10 cellular contexts compared by ENCODE assay signal in the genomic region with DNA sequence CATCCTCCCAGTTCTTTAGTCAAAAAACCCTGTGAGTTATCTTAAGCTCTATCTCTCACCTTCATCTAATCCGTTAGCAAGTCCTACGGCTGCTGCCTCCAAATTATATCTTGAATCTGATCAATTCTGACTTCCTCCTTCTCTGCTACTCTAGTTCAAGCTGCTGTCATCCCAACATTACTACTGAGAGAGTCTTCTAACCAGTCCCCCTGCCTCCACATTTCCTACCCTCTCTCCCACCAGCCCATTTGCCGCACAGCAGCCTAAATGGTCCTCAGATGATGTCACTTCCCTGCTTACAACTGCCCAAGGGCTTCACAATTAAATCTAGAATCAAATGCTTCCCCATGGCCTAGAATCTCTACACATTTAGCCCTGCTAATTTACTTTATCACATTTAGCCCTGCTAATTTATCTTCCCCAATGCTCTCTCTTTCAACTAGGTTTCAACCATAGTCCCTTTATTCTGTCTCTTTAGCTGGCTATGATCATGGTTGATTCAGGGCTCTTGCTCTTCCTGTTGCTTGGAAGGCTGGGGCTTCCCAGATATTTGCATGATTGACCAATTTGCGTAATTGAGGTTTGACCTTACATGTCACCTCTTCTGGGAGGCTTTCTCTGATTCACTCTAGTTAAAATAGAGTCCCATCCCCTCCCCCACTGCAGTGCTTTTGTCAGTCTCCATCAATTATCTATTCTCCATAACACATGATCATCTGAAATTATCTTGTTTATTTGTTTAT. TPM values are rescaled to one million over a fixed set of nuclear protein-coding genes. Genes with fewer than 3 reads are reported as not detected.
A peak's percentile ranks its signal among the peaks of the same experiment; 100 is the strongest.
DNase-seq lines count a peak whose midpoint lies in the region; ATAC-seq and TF ChIP-seq lines count a peak whose summit lies in the region.
"Had no signal": no experiment of that assay in that cellular context is flagged by ENCODE, and none has a peak within 500 bp of the region (broad histone marks: within the 10 kb centered on the region; RNA-seq: fewer than 3 reads in every experiment).

No MANE protein-coding gene starts in this region.

- H3K36me3 ChIP-seq in adipocyte (ENCODE audit: control insufficient read depth, insufficient read depth, low read length, severe bottlenecking), result no peaks in the 10 kb centered on the region
- H3K36me3 ChIP-seq in suprapubic skin, result no peaks in the 10 kb centered on the region
- H3K36me3 ChIP-seq in upper lobe of left lung, result no peaks in the 10 kb centered on the region
- H3K36me3 ChIP-seq in body of pancreas (replicated peaks in 1 of 2; ENCODE audit: insufficient read depth in 1 of 2, low read depth in 2 of 2), result no peaks in the 10 kb centered on the region

- intact Hi-C loops in body of pancreas (cut with DNase I), result no loop called here

- H3K4me1 ChIP-seq in adipocyte (ENCODE audit: control insufficient read depth, insufficient read depth, low read length), result no peaks in the 10 kb centered on the region
- no peaks in the 10 kb centered on the region for H3K4me1 ChIP-seq in suprapubic skin
- no peaks in the 10 kb centered on the region for H3K4me1 ChIP-seq in upper lobe of left lung
- no peaks in the 10 kb centered on the region for H3K4me1 ChIP-seq in body of pancreas

- H3K27me3 ChIP-seq in adipocyte (replicated peaks; ENCODE audit: control insufficient read depth, insufficient read depth, low read length) (no peaks in the 10 kb centered on the region), suprapubic skin (no peaks in the 10 kb centered on the region), upper lobe of left lung (no peaks in the 10 kb centered on the region), body of pancreas (no peaks in the 10 kb centered on the region)

- TF ChIP-seq CTCF in suprapubic skin (IDR thresholded peaks at IDR 0.05) (no peak), upper lobe of left lung (IDR thresholded peaks at IDR 0.05) (no peak), body of pancreas (IDR thresholded peaks at IDR 0.05) (no peak)

- TF ChIP-seq EP300 in suprapubic skin (IDR thresholded peaks at IDR 0.05) (no peak), upper lobe of left lung (IDR thresholded peaks at IDR 0.05) (no peak)

- peak; percentile 78 for ATAC-seq in GM19467 (IDR thresholded peaks at IDR 0.05; ENCODE audit: unreplicated experiment)
- ATAC-seq in HG03439 (IDR thresholded peaks at IDR 0.05; ENCODE audit: unreplicated experiment), result peak; percentile 89
- ATAC-seq in upper lobe of left lung (ENCODE audit: low FRiP score in 2 of 2), result no peak
- ATAC-seq in body of pancreas, result no peak

- H3K27ac ChIP-seq in suprapubic skin (no peak overlapping the region), upper lobe of left lung (no peak overlapping the region), body of pancreas (no peak overlapping the region)
- H3K27ac ChIP-seq: SK-N-MC had no signal

- no peak overlapping the region for H3K9ac ChIP-seq in adipocyte (ENCODE audit: low read length)

- DNase-seq in ELR (ENCODE audit: low read depth) (peak; percentile 95), adipocyte (ENCODE audit: low read depth) (peak; percentile 58), stromal cell of bone marrow (ENCODE audit: low read depth) (peak; percentile 76), suprapubic skin (ENCODE audit: low spot score in 2 of 2) (no peak), upper lobe of left lung (no peak), body of pancreas (no peak)

- TF ChIP-seq POLR2A in suprapubic skin (IDR thresholded peaks at IDR 0.05) (no peak), upper lobe of left lung (IDR thresholded peaks at IDR 0.05) (no peak), body of pancreas (IDR thresholded peaks at IDR 0.05) (no peak)

- H3K9me3 ChIP-seq in adipocyte (ENCODE audit: control insufficient read depth, low read length), result no peaks in the 10 kb centered on the region
- H3K9me3 ChIP-seq in suprapubic skin, result no peaks in the 10 kb centered on the region
- no peaks in the 10 kb centered on the region for H3K9me3 ChIP-seq in upper lobe of left lung
- H3K9me3 ChIP-seq in body of pancreas, result no peaks in the 10 kb centered on the region

- 58% methylated on average over 4 of the region's 4 CpGs for WGBS in suprapubic skin
- 60 to 68% methylated on average over 4 of the region's 4 CpGs for WGBS in upper lobe of left lung, 2 donors
- 79 to 91% methylated on average over 4 of the region's 4 CpGs for WGBS in body of pancreas, 2 donors

- H3K4me3 ChIP-seq in adipocyte (ENCODE audit: low read length) (no peak overlapping the region), suprapubic skin (no peak overlapping the region), upper lobe of left lung (no peak overlapping the region), body of pancreas (no peak overlapping the region)
- H3K4me3 ChIP-seq: SK-N-MC had no signal

RNA-seq across cellular contexts. Expression of a gene that starts 11.0 kb away (rescaled TPM):
- not detected for total RNA-seq in suprapubic skin
- total RNA-seq in upper lobe of left lung, result not detected
- 1 to 10 TPM; 2.3 to 8.8 TPM for total RNA-seq in body of pancreas
- total RNA-seq: mononuclear cell had no signal

Comparison
In these comparisons a context has a peak if more than half of its experiments do, and no peak if none do; other contexts are left out.
1. DNase-seq: peak in ELR (single experiment), adipocyte (single experiment) and stromal cell of bone marrow (single experiment); none in suprapubic skin (0 of 2), upper lobe of left lung (0 of 2) and body of pancreas (0 of 4).
2. ATAC-seq: peak in GM19467 (single experiment) and HG03439 (single experiment); none in upper lobe of left lung (0 of 2) and body of pancreas (single experiment).